In genomic region chr7:124764071-124764846, GRCh38 we compare ENCODE assay signal across 9 cellular contexts. TPM values are rescaled to one million over a fixed set of nuclear protein-coding genes. Genes with fewer than 3 reads are reported as not detected.
DNase-seq lines count a peak whose midpoint lies in the region; TF ChIP-seq lines count a peak whose summit lies in the region.
"Had no signal": no experiment of that assay in that cellular context is flagged by ENCODE, and none has a peak within 500 bp of the region (broad histone marks: within the 10 kb centered on the region; RNA-seq: fewer than 3 reads in every experiment).

No MANE protein-coding gene starts in this region.

- no peak overlapping the region for H3K27ac Mint-ChIP-seq in glutamatergic neuron (ENCODE audit: unreplicated experiment)

- H3K9me3 ChIP-seq in WERI-Rb-1 (ENCODE audit: severe bottlenecking) (no peaks in the 10 kb centered on the region), prostate gland (no peaks in the 10 kb centered on the region)

- peaks cover 10% of the 10 kb centered on the region for H3K4me1 Mint-ChIP-seq in glutamatergic neuron (ENCODE audit: low read depth, unreplicated experiment)

- H3K27me3 ChIP-seq in WERI-Rb-1 (ENCODE audit: insufficient read depth, low read depth, severe bottlenecking) (peaks cover 2% of the 10 kb centered on the region), prostate gland (replicated peaks; ENCODE audit: insufficient read depth) (no peaks in the 10 kb centered on the region)

- H3K27ac ChIP-seq in WERI-Rb-1 = no peak overlapping the region
- H3K27ac ChIP-seq in prostate gland = no peak overlapping the region

- H3K36me3 Mint-ChIP-seq in glutamatergic neuron (ENCODE audit: unreplicated experiment) = no peaks in the 10 kb centered on the region

- peak; percentile 29 for DNase-seq in ELF-1 (ENCODE audit: low read depth, low spot score)
- DNase-seq in WERI-Rb-1 = no peak
- peak; percentile 39 for DNase-seq in glutamatergic neuron
- no peak for DNase-seq in prostate gland (ENCODE audit: low spot score)
- DNase-seq in NCI-H2171 (lab: John Stamatoyannopoulos, UW) = no peak
- DNase-seq in NCI-H510A (lab: John Stamatoyannopoulos, UW) = no peak
- no peak for DNase-seq in HPDE6-E6E7 (ENCODE audit: extremely low spot score)
- DNase-seq in NCI-H345 (lab: John Stamatoyannopoulos, UW) = no peak
- DNase-seq: NCI-H774 had no signal

- no peak for TF ChIP-seq CTCF in WERI-Rb-1 (IDR thresholded peaks at IDR 0.05; ENCODE audit: low read depth, low read length)
- TF ChIP-seq CTCF in glutamatergic neuron (IDR thresholded peaks at IDR 0.05; ENCODE audit: partially characterized antibody, unreplicated experiment) = no peak
- TF ChIP-seq CTCF in prostate gland (IDR thresholded peaks at IDR 0.05) = no peak

- peaks cover 4% of the 10 kb centered on the region for H3K4me1 ChIP-seq in prostate gland (replicated peaks)

- peaks cover 7% of the 10 kb centered on the region for H3K27me3 Mint-ChIP-seq in glutamatergic neuron (ENCODE audit: unreplicated experiment)

- H3K4me3 ChIP-seq in WERI-Rb-1 (ENCODE audit: low read depth, low read length) (peak overlapping the region; percentile 68), prostate gland (peak overlapping the region; percentile 40 to 45)

- H3K36me3 ChIP-seq in WERI-Rb-1 = no peaks in the 10 kb centered on the region
- H3K36me3 ChIP-seq in prostate gland = no peaks in the 10 kb centered on the region

- WGBS in prostate gland = 25% methylated on average over 42 of the region's 48 CpGs

- H3K9me3 Mint-ChIP-seq in glutamatergic neuron (ENCODE audit: unreplicated experiment) = peaks cover 8% of the 10 kb centered on the region

- peak overlapping the region; percentile 97 for H3K4me3 Mint-ChIP-seq in glutamatergic neuron (ENCODE audit: unreplicated experiment)

- no peak for TF ChIP-seq POLR2A in prostate gland (IDR thresholded peaks at IDR 0.05)

- intact Hi-C loops in prostate gland (cut with DNase I) = no loop called here

RNA-seq across cellular contexts. Expression of gene GPR37, which starts 1.3 kb away (rescaled TPM):
- 6.3 TPM for total RNA-seq in glutamatergic neuron (ENCODE audit: unreplicated experiment)
- 10 to 100 TPM in 1 of 2 donors, 1 to 10 TPM in 1; 1.6 to 69.4 TPM for total RNA-seq in prostate gland

Comparison
In these comparisons a context has a peak if more than half of its experiments do, and no peak if none do; other contexts are left out.
1. DNase-seq: peak in ELF-1 (single experiment) and glutamatergic neuron (single experiment); none in WERI-Rb-1 (single experiment), prostate gland (single experiment), NCI-H2171 (single experiment), NCI-H510A (single experiment), HPDE6-E6E7 (single experiment) and NCI-H345 (single experiment).